In genomic region chr10:28570598-28570997, GRCh38 we compare ENCODE assay signal across 18 cellular contexts. TPM values are rescaled to one million over a fixed set of nuclear protein-coding genes. Genes with fewer than 3 reads are reported as not detected.
A peak's percentile ranks its signal among the peaks of the same experiment; 100 is the strongest.
DNase-seq lines count a peak whose midpoint lies in the region; ATAC-seq and TF ChIP-seq lines count a peak whose summit lies in the region.
"Had no signal": no experiment of that assay in that cellular context is flagged by ENCODE, and none has a peak within 500 bp of the region (broad histone marks: within the 10 kb centered on the region; RNA-seq: fewer than 3 reads in every experiment).

No MANE protein-coding gene starts in this region.

- peaks cover 52% of the 10 kb centered on the region for H3K4me1 ChIP-seq in cardiac muscle cell (ENCODE audit: low read depth)
- H3K4me1 ChIP-seq in heart left ventricle: peaks cover 0 to 88% (median 57%) of the 10 kb centered on the region in 12 donors
- H3K4me1 ChIP-seq in endocrine pancreas (ENCODE audit: control insufficient read depth, insufficient read depth, low read length): peaks cover 22% of the 10 kb centered on the region

- peak overlapping the region; percentile 63 for H3K27ac ChIP-seq in cardiac muscle cell
- H3K27ac ChIP-seq in heart left ventricle: no peak overlapping the region
- H3K27ac ChIP-seq: 22Rv1, C4-2B had no signal

- H3K9me3 ChIP-seq in cardiac muscle cell (ENCODE audit: low read depth): no peaks in the 10 kb centered on the region
- no peaks in the 10 kb centered on the region for H3K9me3 ChIP-seq in heart left ventricle
- H3K9me3 ChIP-seq in endocrine pancreas (ENCODE audit: control insufficient read depth, low read length): no peaks in the 10 kb centered on the region

- WGBS in heart left ventricle, 4 donors: 39 to 55% (median 49%) methylated on average over 1 of the region's 1 CpG

- H3K36me3 Mint-ChIP-seq in T-helper 1 cell treated with Interleukin-12 subunit alpha and Interleukin-12 subunit beta and Interleukin-4 antibody, amounts not matched to agents 30 μg/mL and 1 μg/mL, for 36 hours (ENCODE audit: low read depth): peaks cover 33% of the 10 kb centered on the region

- no peaks in the 10 kb centered on the region for H3K27me3 ChIP-seq in cardiac muscle cell
- no peaks in the 10 kb centered on the region for H3K27me3 ChIP-seq in heart left ventricle
- H3K27me3 ChIP-seq in endocrine pancreas (ENCODE audit: control insufficient read depth, insufficient read depth, low read length): no peaks in the 10 kb centered on the region

- no peaks in the 10 kb centered on the region for H3K27me3 Mint-ChIP-seq in T-helper 1 cell treated with Interleukin-12 subunit alpha and Interleukin-12 subunit beta and Interleukin-4 antibody, amounts not matched to agents 30 μg/mL and 1 μg/mL, for 36 hours (ENCODE audit: low read depth)

- no peak for TF ChIP-seq CTCF in cardiac muscle cell (IDR thresholded peaks at IDR 0.05; ENCODE audit: low read depth, low read length)
- no peak for TF ChIP-seq CTCF in heart left ventricle (IDR thresholded peaks at IDR 0.05)

- intact Hi-C loops in heart left ventricle (cut with DNase I): no loop called here

- H3K9ac ChIP-seq in endocrine pancreas (ENCODE audit: control insufficient read depth, insufficient read depth, low read length): no peak overlapping the region

- H3K4me3 Mint-ChIP-seq in T-helper 1 cell treated with Interleukin-12 subunit alpha and Interleukin-12 subunit beta and Interleukin-4 antibody, amounts not matched to agents 30 μg/mL and 1 μg/mL, for 36 hours: no peak overlapping the region

- H3K4me1 Mint-ChIP-seq in T-helper 1 cell treated with Interleukin-12 subunit alpha and Interleukin-12 subunit beta and Interleukin-4 antibody, amounts not matched to agents 30 μg/mL and 1 μg/mL, for 36 hours (ENCODE audit: low read depth): peaks cover 41% of the 10 kb centered on the region

- no peak for TF ChIP-seq POLR2A in heart left ventricle (IDR thresholded peaks at IDR 0.05)

- H3K36me3 ChIP-seq in cardiac muscle cell: peaks cover 24% of the 10 kb centered on the region
- peaks cover 0 to 41% (median 7%) of the 10 kb centered on the region in 9 donors for H3K36me3 ChIP-seq in heart left ventricle
- H3K36me3 ChIP-seq in endocrine pancreas (ENCODE audit: control insufficient read depth, insufficient read depth, low read length): no peaks in the 10 kb centered on the region

- H3K4me3 ChIP-seq in cardiac muscle cell (no peak overlapping the region), heart left ventricle (no peak overlapping the region), endocrine pancreas (ENCODE audit: control insufficient read depth, insufficient read depth, low read length) (peak overlapping the region; percentile 41)

- in situ Hi-C loops in KBM-7 (cut with MboI; ENCODE audit: low pct_unique_long_range_greater_than_20kb, low sequenced_read_pairs): no loop called here

- no peak for DNase-seq in T-helper 1 cell
- no peak for DNase-seq in cardiac muscle cell (ENCODE audit: low read depth in 1 of 2, low spot score in 1 of 2)
- DNase-seq in heart left ventricle: no peak
- no peak for DNase-seq in middle frontal gyrus (ENCODE audit: extremely low spot score, low spot score)
- DNase-seq in KBM-7: no peak
- DNase-seq: AML-193, DMS 273 treated with DMSO at 0.1 percent for 48 hours, DND-41, NCI-H1694 treated with DMSO at 0.1 percent for 48 hours, NCI-H2107, NCI-H2227 treated with DMSO at 0.1 percent for 48 hours, NCI-H510A treated with DMSO at 0.1 percent for 48 hours had no signal

- peak overlapping the region; percentile 41 for H3K27ac Mint-ChIP-seq in T-helper 1 cell treated with Interleukin-12 subunit alpha and Interleukin-12 subunit beta and Interleukin-4 antibody, amounts not matched to agents 30 μg/mL and 1 μg/mL, for 36 hours

- no peaks in the 10 kb centered on the region for H3K9me3 Mint-ChIP-seq in T-helper 1 cell treated with Interleukin-12 subunit alpha and Interleukin-12 subunit beta and Interleukin-4 antibody, amounts not matched to agents 30 μg/mL and 1 μg/mL, for 36 hours

- ATAC-seq in heart left ventricle (no peak), GM19351 (IDR thresholded peaks at IDR 0.05; ENCODE audit: unreplicated experiment) (no peak)
- ATAC-seq: Right ventricle myocardium inferior had no signal

RNA-seq across cellular contexts. Expression of gene WAC, which starts 37.7 kb away (rescaled TPM):
- total RNA-seq in cardiac muscle cell: 113 and 141 TPM in 2 replicates
- 72.2 and 109 TPM in 2 replicates for polyA plus RNA-seq in cardiac muscle cell
- 100 to 1,000 TPM in 7 of 9 donors, 10 to 100 TPM in 2; 83.6 to 124 (median 104) TPM for total RNA-seq in heart left ventricle
- 10 to 100 TPM; 16.8 to 66.4 TPM for polyA plus RNA-seq in heart left ventricle
